In the genomic region with DNA sequence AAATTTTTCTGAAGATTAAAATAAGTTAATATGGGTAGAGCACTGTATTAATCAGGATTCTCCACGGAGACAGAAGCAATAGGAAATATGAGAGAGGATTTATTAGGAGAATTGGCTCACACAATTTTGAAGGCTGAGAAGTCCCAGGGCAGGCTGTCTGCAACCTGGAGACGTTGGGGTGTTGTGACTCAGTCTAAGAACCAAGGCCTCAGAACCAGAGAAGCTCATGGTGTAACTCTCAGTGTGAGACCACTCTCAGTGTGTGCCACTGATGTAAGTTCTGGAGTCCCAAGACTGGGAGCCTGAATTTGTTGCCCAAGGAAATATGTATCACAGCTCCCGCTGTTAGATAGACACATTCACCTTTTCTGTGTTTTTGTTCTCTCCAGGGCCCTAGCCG, we compare ENCODE assay signal across 8 cellular contexts.
"Had no signal": no experiment of that assay in that cellular context is flagged by ENCODE, and none has a peak within 500 bp of the region (broad histone marks: within the 10 kb centered on the region; RNA-seq: fewer than 3 reads in every experiment).

No MANE protein-coding gene starts in this region.

- DNase-seq: GM23248, H7, HFFc6 had no signal

- H3K27me3 Mint-ChIP-seq: IgD-negative memory B cell had no signal

- H3K9me3 ChIP-seq: HAP-1 had no signal

- H3K36me3 ChIP-seq: HAP-1 had no signal

- ATAC-seq: HCT116, HepG2 had no signal

- H3K4me1 Mint-ChIP-seq: IgD-negative memory B cell had no signal

- H3K4me1 ChIP-seq: HAP-1 had no signal

- H3K4me3 Mint-ChIP-seq: HFFc6, IgD-negative memory B cell had no signal

- H3K9me3 Mint-ChIP-seq: IgD-negative memory B cell had no signal

- H3K4me3 ChIP-seq: GM23248, HAP-1 had no signal

- H3K27ac Mint-ChIP-seq: HFFc6, IgD-negative memory B cell had no signal

- H3K27ac ChIP-seq: GM23248, HL-60 had no signal
